ENCODE assay signal across 7 cellular contexts in the genomic region with DNA sequence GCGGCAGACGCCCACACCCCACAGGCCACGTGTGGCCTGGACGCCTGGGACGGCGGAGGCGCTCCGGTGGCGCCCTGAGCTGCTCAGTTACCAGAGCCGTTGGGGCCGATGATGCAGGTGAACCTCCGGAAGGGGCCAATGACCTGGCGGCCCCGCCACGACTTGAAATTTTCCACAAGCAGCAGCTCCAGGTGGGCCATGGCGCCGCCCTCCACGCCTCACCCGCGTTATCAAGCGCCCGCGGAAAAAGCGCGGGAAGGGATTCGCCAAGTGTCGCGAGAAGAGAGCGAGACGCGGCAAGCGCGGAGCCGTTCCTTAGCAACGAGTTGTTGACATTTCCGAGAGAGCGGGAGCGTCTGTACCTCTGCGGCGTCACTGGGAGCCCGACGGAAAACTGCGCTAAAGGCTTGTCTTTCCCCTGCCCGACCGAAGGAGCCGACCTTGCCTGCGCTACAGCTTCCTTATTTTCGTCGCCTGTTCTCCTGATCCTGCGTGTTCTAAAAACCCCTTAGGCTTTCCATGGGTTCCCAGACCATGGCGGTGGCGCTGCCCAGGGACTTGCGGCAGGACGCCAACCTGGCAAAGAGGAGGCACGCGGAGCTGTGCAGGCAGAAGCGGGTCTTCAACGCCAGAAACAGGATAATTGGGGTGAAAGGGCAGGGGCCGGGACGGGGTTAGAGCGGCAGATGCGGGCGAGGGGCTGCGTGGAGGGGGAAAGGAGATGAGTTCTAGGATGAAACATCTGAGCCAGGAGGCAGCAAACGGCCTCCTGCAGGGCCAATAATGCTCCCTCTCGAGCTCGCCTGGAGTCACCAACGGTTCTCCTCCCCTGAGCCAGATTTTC. TPM values are rescaled to one million over a fixed set of nuclear protein-coding genes. Genes with fewer than 3 reads are reported as not detected.
DNase-seq lines count a peak whose midpoint lies in the region; ATAC-seq and TF ChIP-seq lines count a peak whose summit lies in the region.

RIBC2 (plus strand) TSS at position 326 of the 844 bp plus-strand sequence; CDS start at position 520, 194 bp downstream.
SMC1B (minus strand) TSS at position 232 of the 844 bp plus-strand sequence; CDS start at position 200, 32 bp downstream.

- H3K4me3 Mint-ChIP-seq in activated CD4-positive, alpha-beta memory T cell treated with anti-CD3 and anti-CD28 coated beads, Interleukin-2, amount 10 ng/mL, durations not matched to agents 7 days and 5 days = peak within 1 kb of the TSS; percentile 81

- H3K4me3 ChIP-seq in ectodermal cell (ENCODE audit: insufficient read depth, low read depth, low read length) = peak within 1 kb of the TSS; percentile 40
- H3K4me3 ChIP-seq in lung = peak within 1 kb of the TSS; percentile 22
- no peak within 1 kb of the TSS for H3K4me3 ChIP-seq in SK-N-SH (ENCODE audit: low read depth in 2 of 2, low read length in 1 of 2)

- TF ChIP-seq CTCF in lung (IDR thresholded peaks at IDR 0.05; ENCODE audit: control extremely low read depth, extremely low read depth) (no peak), SK-N-SH (IDR thresholded peaks at IDR 0.05) (no peak)

- no peaks in the 10 kb centered on the region for H3K9me3 ChIP-seq in ectodermal cell (ENCODE audit: control insufficient read depth, low read length)
- no peaks in the 10 kb centered on the region for H3K9me3 ChIP-seq in lung (ENCODE audit: control insufficient read depth in 2 of 2, insufficient read depth in 1 of 2, low read length in 1 of 2)
- H3K9me3 ChIP-seq in SK-N-SH = no peaks in the 10 kb centered on the region

- POLR2A ChIA-PET in activated CD4-positive, alpha-beta memory T cell treated with anti-CD3 and anti-CD28 coated beads, Interleukin-2, amount 10 ng/mL, durations not matched to agents 7 days and 5 days (lab: Charles Lee) = interaction anchor here (0.6 to 1.8 kb wide), 7 partner anchors 9 to 453 kb away, joined by 3 to 10 read pairs (median 4); partner anchors contain the start of gene NUP50
- POLR2A ChIA-PET in SK-N-SH (lab: Yijun Ruan, JAX) = no interaction called here

- H3K27ac ChIP-seq in ectodermal cell (ENCODE audit: insufficient read depth, low read depth, low read length, poor library complexity, severe bottlenecking) (peak within 1 kb of the TSS; percentile 53), lung (ENCODE audit: low read depth in 1 of 2, low read length in 1 of 2) (peak within 1 kb of the TSS in 1 of 2 donors; percentile 0), SK-N-SH (ENCODE audit: low read depth in 2 of 2, low read length in 1 of 2) (no peak within 1 kb of the TSS)

- no peaks in the 10 kb centered on the region for H3K27me3 Mint-ChIP-seq in activated CD4-positive, alpha-beta memory T cell treated with anti-CD3 and anti-CD28 coated beads, Interleukin-2, amount 10 ng/mL, durations not matched to agents 7 days and 5 days

- H3K9ac ChIP-seq in SK-N-SH = no peak within 1 kb of the TSS

- no peak within 1 kb of the TSS for H3K4me2 ChIP-seq in SK-N-SH

- H3K4me1 Mint-ChIP-seq in activated CD4-positive, alpha-beta memory T cell treated with anti-CD3 and anti-CD28 coated beads, Interleukin-2, amount 10 ng/mL, durations not matched to agents 7 days and 5 days = peaks cover 23% of the 10 kb centered on the region

- no peaks in the 10 kb centered on the region for H3K9me2 ChIP-seq in SK-N-SH

- H3K27me3 ChIP-seq in ectodermal cell (ENCODE audit: control insufficient read depth, insufficient read depth, low read length, poor library complexity, severe bottlenecking) (peaks cover 23% of the 10 kb centered on the region), lung (ENCODE audit: control insufficient read depth, insufficient read depth) (no peaks in the 10 kb centered on the region), SK-N-SH (ENCODE audit: insufficient read depth) (no peaks in the 10 kb centered on the region; the same call in 1 of the 2 replicates)

- WGBS in ectodermal cell, 2 experiments = 21 to 22% methylated on average over 68 of the region's 68 CpGs
- 11 to 13% methylated on average over 63 to 68 of the region's 68 CpGs for WGBS in lung, 2 donors
- 52% methylated on average over 44 of the region's 68 CpGs for WGBS in SK-N-SH (ENCODE audit: low lambda C conversion rate)

- H3K79me2 ChIP-seq in SK-N-SH (ENCODE audit: insufficient read depth) = no peaks in the 10 kb centered on the region

- H3F3A ChIP-seq in SK-N-SH (replicated peaks; ENCODE audit: insufficient read depth) = no peaks in the 10 kb centered on the region

- H3K9me3 Mint-ChIP-seq in activated CD4-positive, alpha-beta memory T cell treated with anti-CD3 and anti-CD28 coated beads, Interleukin-2, amount 10 ng/mL, durations not matched to agents 7 days and 5 days = no peaks in the 10 kb centered on the region

- CTCF ChIA-PET in activated CD4-positive, alpha-beta memory T cell treated with anti-CD3 and anti-CD28 coated beads, Interleukin-2, amount 10 ng/mL, durations not matched to agents 7 days and 5 days (lab: Charles Lee) = no interaction called here
- CTCF ChIA-PET in SK-N-SH (lab: Yijun Ruan, JAX) = no interaction called here

- peak; percentile 97 for DNase-seq in NCI-H2227 (lab: John Stamatoyannopoulos, UW; ENCODE audit: unreplicated experiment)
- peak; percentile 90 for DNase-seq in activated CD4-positive, alpha-beta memory T cell treated with anti-CD3 and anti-CD28 coated beads, Interleukin-2, amount 10 ng/mL, durations not matched to agents 7 days and 5 days
- DNase-seq in lung (ENCODE audit: low spot score) = peak; percentile 68
- DNase-seq in stimulated activated CD4-positive, alpha-beta T cell treated with anti-CD3 and anti-CD28 coated beads, Interleukin-4, amount 100 ng/mL, for 24 hours = peak; percentile 84
- no peak for DNase-seq in SK-N-SH

- H3K4me1 ChIP-seq in ectodermal cell (ENCODE audit: control insufficient read depth, insufficient read depth, low read length) = no peaks in the 10 kb centered on the region
- peaks cover 0 to 3% of the 10 kb centered on the region in 2 donors for H3K4me1 ChIP-seq in lung (ENCODE audit: control insufficient read depth in 2 of 2, insufficient read depth in 2 of 2, low read length in 2 of 2)
- no peaks in the 10 kb centered on the region for H3K4me1 ChIP-seq in SK-N-SH (ENCODE audit: control insufficient read depth in 1 of 2, insufficient read depth in 2 of 2, low read depth in 1 of 2, low read length in 1 of 2)

- no peaks in the 10 kb centered on the region for H4K20me1 ChIP-seq in SK-N-SH (ENCODE audit: insufficient read depth)

- TF ChIP-seq EP300 in SK-N-SH (IDR thresholded peaks at IDR 0.05; ENCODE audit: borderline replicate concordance in 1 of 2, low read depth in 1 of 2, low read length in 1 of 2) = no peak

- H2AFZ ChIP-seq in SK-N-SH (ENCODE audit: low read depth) = no peak within 1 kb of the TSS

- ATAC-seq in GM19397 (IDR thresholded peaks at IDR 0.05; ENCODE audit: unreplicated experiment) (peak; percentile 76), lung (ENCODE audit: insufficient read depth, low FRiP score) (peak; percentile 62)

- peak within 1 kb of the TSS; percentile 62 for H3K27ac Mint-ChIP-seq in activated CD4-positive, alpha-beta memory T cell treated with anti-CD3 and anti-CD28 coated beads, Interleukin-2, amount 10 ng/mL, durations not matched to agents 7 days and 5 days

- no peaks in the 10 kb centered on the region for H3K36me3 ChIP-seq in ectodermal cell (ENCODE audit: control insufficient read depth, insufficient read depth, low read length)
- no peaks in the 10 kb centered on the region for H3K36me3 ChIP-seq in lung (ENCODE audit: control insufficient read depth in 2 of 2, insufficient read depth in 2 of 2, low read length in 2 of 2)
- H3K36me3 ChIP-seq in SK-N-SH (replicated peaks in 1 of 2; ENCODE audit: control insufficient read depth in 1 of 2, insufficient read depth in 2 of 2, low read length in 1 of 2) = no peaks in the 10 kb centered on the region

- TF ChIP-seq RAD21 in SK-N-SH (IDR thresholded peaks at IDR 0.05; ENCODE audit: low read length) = no peak

- peaks cover 13% of the 10 kb centered on the region for H3K36me3 Mint-ChIP-seq in activated CD4-positive, alpha-beta memory T cell treated with anti-CD3 and anti-CD28 coated beads, Interleukin-2, amount 10 ng/mL, durations not matched to agents 7 days and 5 days (ENCODE audit: low read depth)

TF ChIP-seq in SK-N-SH, 30 proteins besides CTCF, POLR2A, EP300 and RAD21 (continues in another document):
- TF ChIP-seq ZBTB33 (IDR thresholded peaks at IDR 0.05; ENCODE audit: borderline replicate concordance, low read depth) = no peak

RNA-seq across cellular contexts. Expression of gene RIBC2, which starts in this region (rescaled TPM):
- 1 to 10 TPM; 7.3 to 7.8 TPM for total RNA-seq in activated CD4-positive, alpha-beta memory T cell treated with anti-CD3 and anti-CD28 coated beads, Interleukin-2, amount 10 ng/mL, durations not matched to agents 7 days and 5 days
- polyA plus RNA-seq in ectodermal cell (2013, experiment 1 of 4) = 4.6 TPM
- polyA plus RNA-seq in ectodermal cell (2013, experiment 2 of 4) = 3.3 TPM
- polyA plus RNA-seq in ectodermal cell (2013, experiment 3 of 4) = 1.9 TPM
- 3.9 TPM for polyA plus RNA-seq in ectodermal cell (2013, experiment 4 of 4)
- total RNA-seq in lung = 1 to 10 TPM; 7.0 to 8.1 TPM
- polyA plus RNA-seq in lung (1 to 10 TPM; 2.8 to 4.4 TPM), SK-N-SH (2012; rRNA removed) (not detected in 2 replicates)
- not detected in 2 replicates for polyA plus RNA-seq in SK-N-SH (2012; cell fraction: cytosol; rRNA removed)
- not detected in 2 replicates for polyA plus RNA-seq in SK-N-SH (2012; cell fraction: nucleus; rRNA removed)

RNA-seq across cellular contexts. Expression of gene SMC1B, which starts in this region (rescaled TPM):
- under 1 TPM; 0.50 to 0.81 TPM for total RNA-seq in activated CD4-positive, alpha-beta memory T cell treated with anti-CD3 and anti-CD28 coated beads, Interleukin-2, amount 10 ng/mL, durations not matched to agents 7 days and 5 days
- polyA plus RNA-seq in ectodermal cell (2013, experiment 1 of 4) = not detected
- polyA plus RNA-seq in ectodermal cell (2013, experiment 2 of 4) = 0.05 TPM
- polyA plus RNA-seq in ectodermal cell (2013, experiment 3 of 4) = 0.05 TPM
- 0.04 TPM for polyA plus RNA-seq in ectodermal cell (2013, experiment 4 of 4)
- not detected for total RNA-seq in lung
- under 1 TPM; 0.01 to 0.04 TPM for polyA plus RNA-seq in lung
- polyA plus RNA-seq in SK-N-SH (2012; rRNA removed) = not detected in 2 replicates
- polyA plus RNA-seq in SK-N-SH (2012; cell fraction: cytosol; rRNA removed) = not detected in 2 replicates
- polyA plus RNA-seq in SK-N-SH (2012; cell fraction: nucleus; rRNA removed) = not detected in 2 replicates

Comparison
In these comparisons a context has a peak if more than half of its experiments do, and no peak if none do; other contexts are left out.
1. H3K4me3 ChIP-seq: peak in ectodermal cell (single experiment) and lung (single experiment); none in SK-N-SH (0 of 2).